24 cellular contexts compared by ENCODE assay signal in the genomic region with DNA sequence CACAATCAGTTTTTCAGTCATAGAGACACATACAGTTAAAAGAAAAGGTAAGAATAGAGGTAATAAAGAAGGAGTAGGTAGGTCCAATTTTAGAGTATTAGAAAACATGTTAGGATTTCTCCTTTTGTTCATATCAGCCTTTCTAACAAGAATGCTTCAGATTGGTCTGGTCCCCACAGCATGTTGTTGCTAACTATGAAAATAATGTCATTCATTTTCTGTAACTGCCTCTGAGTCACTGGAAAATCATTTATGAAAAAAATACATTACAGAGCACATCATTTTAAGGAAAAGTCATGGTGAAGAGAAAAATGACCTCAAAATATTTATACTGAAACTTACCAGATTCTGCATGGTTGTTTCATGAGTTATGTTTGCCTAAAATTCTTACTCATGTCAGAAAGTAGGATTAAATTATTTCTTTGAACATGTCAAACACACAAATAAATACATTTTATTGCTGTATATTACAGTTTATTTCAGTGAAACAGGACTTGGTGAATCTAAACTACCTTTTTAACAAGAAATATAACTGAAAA. TPM values are rescaled to one million over a fixed set of nuclear protein-coding genes. Genes with fewer than 3 reads are reported as not detected.
A peak's percentile ranks its signal among the peaks of the same experiment; 100 is the strongest.
DNase-seq lines count a peak whose midpoint lies in the region; ATAC-seq and TF ChIP-seq lines count a peak whose summit lies in the region.
"Had no signal": no experiment of that assay in that cellular context is flagged by ENCODE, and none has a peak within 500 bp of the region (broad histone marks: within the 10 kb centered on the region; RNA-seq: fewer than 3 reads in every experiment).

No MANE protein-coding gene starts in this region.

- H3K27me3 Mint-ChIP-seq in activated CD8-positive, alpha-beta T cell treated with anti-CD3 and anti-CD28 coated beads for 36 hours = no peaks in the 10 kb centered on the region
- no peaks in the 10 kb centered on the region for H3K27me3 Mint-ChIP-seq in activated CD8-positive, alpha-beta T cell treated with anti-CD3 and anti-CD28 coated beads, Interleukin-2, amount 10 ng/mL, durations not matched to agents 7 days and 5 days (ENCODE audit: low read depth)
- H3K27me3 Mint-ChIP-seq: activated naive CD4-positive, alpha-beta T cell treated with anti-CD3 and anti-CD28 coated beads, Interleukin-2, amount 10 ng/mL, durations not matched to agents 7 days and 5 days; dendritic cell treated with granulocyte-macrophage colony-stimulating factor and Interleukin-4, amounts not matched to agents 40 ng/mL and 50 ng/mL, for 4 days; naive B cell had no signal

- H4K8ac ChIP-seq in IMR-90 (ENCODE audit: low read depth in 2 of 2, low read length in 2 of 2) = no peak overlapping the region

- CTCF ChIA-PET in activated CD8-positive, alpha-beta T cell treated with anti-CD3 and anti-CD28 coated beads for 36 hours (lab: Charles Lee) = no interaction called here
- CTCF ChIA-PET in activated CD8-positive, alpha-beta T cell treated with anti-CD3 and anti-CD28 coated beads, Interleukin-2, amount 10 ng/mL, durations not matched to agents 7 days and 5 days (lab: Charles Lee) = interaction anchor here (1.7 kb wide), 1 partner anchor 72 kb away, joined by 5 read pairs; a partner anchor contains a TSS
- CTCF ChIA-PET in IMR-90 (lab: Yijun Ruan, JAX) = no interaction called here

- no peak overlapping the region for H2AFZ ChIP-seq in IMR-90 (replicated peaks; ENCODE audit: low read length, poor library complexity)

- no peaks in the 10 kb centered on the region for H4K20me1 ChIP-seq in IMR-90 (ENCODE audit: insufficient read depth, low read length)
- H4K20me1 ChIP-seq: BLaER1 had no signal

- no peak overlapping the region for H3K56ac ChIP-seq in IMR-90 (ENCODE audit: extremely low read depth, insufficient read depth, low read length)

- H4K91ac ChIP-seq in IMR-90 (ENCODE audit: insufficient read depth, low read depth, low read length) = no peak overlapping the region

- H3K36me3 Mint-ChIP-seq in activated CD8-positive, alpha-beta T cell treated with anti-CD3 and anti-CD28 coated beads for 36 hours (ENCODE audit: low read depth) = peaks cover 4% of the 10 kb centered on the region
- peaks cover 9% of the 10 kb centered on the region for H3K36me3 Mint-ChIP-seq in activated CD8-positive, alpha-beta T cell treated with anti-CD3 and anti-CD28 coated beads, Interleukin-2, amount 10 ng/mL, durations not matched to agents 7 days and 5 days (ENCODE audit: low read depth)
- H3K36me3 Mint-ChIP-seq: naive B cell had no signal

- H3K18ac ChIP-seq in IMR-90 (ENCODE audit: low read depth, low read length) = no peak overlapping the region

- dilution Hi-C loops in IMR-90 (cut with HindIII; ENCODE audit: low sequenced_read_pairs, unreplicated experiment) = no loop called here

- H3K36me3 ChIP-seq in IMR-90 (ENCODE audit: control insufficient read depth, insufficient read depth, low read length) (no peaks in the 10 kb centered on the region), upper lobe of right lung (no peaks in the 10 kb centered on the region)
- H3K36me3 ChIP-seq: BLaER1, HAP-1 had no signal

- no TSS peak for BruUV-seq in IMR-90 (replicated peaks; lab: Mats Ljungman, UMichigan)

- no peak for TF ChIP-seq CTCF in activated CD8-positive, alpha-beta T cell treated with anti-CD3 and anti-CD28 coated beads for 36 hours (IDR thresholded peaks at IDR 0.05)
- TF ChIP-seq CTCF in IMR-90 (conservative IDR thresholded peaks at IDR 0.05; ENCODE audit: low read depth, low read length) (no peak), choroid plexus epithelial cell (conservative IDR thresholded peaks at IDR 0.05; ENCODE audit: low read depth, low read length) (no peak), retinal pigment epithelial cell (conservative IDR thresholded peaks at IDR 0.05; ENCODE audit: low read depth, low read length) (no peak), upper lobe of right lung (IDR thresholded peaks at IDR 0.05) (no peak)

- no peak overlapping the region for H2BK15ac ChIP-seq in IMR-90 (ENCODE audit: low read depth, low read length)

- no peaks in the 10 kb centered on the region for H3K79me1 ChIP-seq in IMR-90 (ENCODE audit: low read depth in 1 of 2, low read length in 2 of 2)

- H3K4me1 Mint-ChIP-seq in activated CD8-positive, alpha-beta T cell treated with anti-CD3 and anti-CD28 coated beads for 36 hours (ENCODE audit: low read depth) = peaks cover 43% of the 10 kb centered on the region
- peaks cover 42% of the 10 kb centered on the region for H3K4me1 Mint-ChIP-seq in activated CD8-positive, alpha-beta T cell treated with anti-CD3 and anti-CD28 coated beads, Interleukin-2, amount 10 ng/mL, durations not matched to agents 7 days and 5 days (ENCODE audit: low read depth)

- no peak overlapping the region for H3K9ac ChIP-seq in IMR-90 (ENCODE audit: low read depth, low read length)
- H3K9ac ChIP-seq: BLaER1 had no signal

- H3K27ac ChIP-seq in IMR-90 (ENCODE audit: insufficient read depth, low read length) = no peak overlapping the region
- H3K27ac ChIP-seq in upper lobe of right lung = no peak overlapping the region
- H3K27ac ChIP-seq: A549, BLaER1, HL-60, SK-N-MC, skin epidermis had no signal

- H3K4me2 ChIP-seq in IMR-90 (ENCODE audit: low read depth, low read length) = no peak overlapping the region
- H3K4me2 ChIP-seq: A549, BLaER1 had no signal

- H3K4me1 ChIP-seq in IMR-90 (ENCODE audit: control insufficient read depth, insufficient read depth, low read length) (no peaks in the 10 kb centered on the region), upper lobe of right lung (peaks cover 5% of the 10 kb centered on the region)
- H3K4me1 ChIP-seq: A549, HAP-1 had no signal

- H2AK5ac ChIP-seq in IMR-90 (ENCODE audit: low read depth, low read length) = no peak overlapping the region

- no peak overlapping the region for H3K4me3 Mint-ChIP-seq in activated CD8-positive, alpha-beta T cell treated with anti-CD3 and anti-CD28 coated beads for 36 hours
- no peak overlapping the region for H3K4me3 Mint-ChIP-seq in activated CD8-positive, alpha-beta T cell treated with anti-CD3 and anti-CD28 coated beads, Interleukin-2, amount 10 ng/mL, durations not matched to agents 7 days and 5 days
- H3K4me3 Mint-ChIP-seq: activated naive CD4-positive, alpha-beta T cell treated with anti-CD3 and anti-CD28 coated beads, Interleukin-2, amount 10 ng/mL, durations not matched to agents 7 days and 5 days; dendritic cell treated with granulocyte-macrophage colony-stimulating factor and Interleukin-4, amounts not matched to agents 40 ng/mL and 50 ng/mL, for 4 days had no signal

- in situ Hi-C loops in IMR-90 (cut with MboI; ENCODE audit: low sequenced_read_pairs) = no loop called here

- no peak overlapping the region for H3K14ac ChIP-seq in IMR-90 (replicated peaks; ENCODE audit: low read depth, low read length)

- H3K27ac Mint-ChIP-seq in activated CD8-positive, alpha-beta T cell treated with anti-CD3 and anti-CD28 coated beads for 36 hours = peak overlapping the region; percentile 43
- no peak overlapping the region for H3K27ac Mint-ChIP-seq in activated CD8-positive, alpha-beta T cell treated with anti-CD3 and anti-CD28 coated beads, Interleukin-2, amount 10 ng/mL, durations not matched to agents 7 days and 5 days
- H3K27ac Mint-ChIP-seq: activated naive CD4-positive, alpha-beta T cell treated with anti-CD3 and anti-CD28 coated beads, Interleukin-2, amount 10 ng/mL, durations not matched to agents 7 days and 5 days; dendritic cell treated with granulocyte-macrophage colony-stimulating factor and Interleukin-4, amounts not matched to agents 40 ng/mL and 50 ng/mL, for 4 days had no signal

- peaks cover 6% of the 10 kb centered on the region; the same call in 1 of the 2 replicates for H3K9me3 ChIP-seq in IMR-90 (ENCODE audit: control insufficient read depth, insufficient read depth, low read length)
- H3K9me3 ChIP-seq in upper lobe of right lung = no peaks in the 10 kb centered on the region
- H3K9me3 ChIP-seq: A549, HAP-1 had no signal

- no peak for TF ChIP-seq POLR2A in IMR-90 (IDR thresholded peaks at IDR 0.05; ENCODE audit: low read depth, low read length)

- no peaks in the 10 kb centered on the region for H3K9me1 ChIP-seq in IMR-90 (ENCODE audit: insufficient read depth, low read length)

- H2AK9ac ChIP-seq in IMR-90 (replicated peaks; ENCODE audit: low read depth, low read length, poor library complexity) = no peak overlapping the region

- no peak overlapping the region for H4K5ac ChIP-seq in IMR-90 (ENCODE audit: low read depth, low read length)

- H3K4me3 ChIP-seq in IMR-90 (ENCODE audit: insufficient read depth, low read depth, low read length) (no peak overlapping the region), choroid plexus epithelial cell (ENCODE audit: low read depth, low read length) (no peak overlapping the region), retinal pigment epithelial cell (ENCODE audit: low read length) (no peak overlapping the region), upper lobe of right lung (no peak overlapping the region)
- H3K4me3 ChIP-seq: A549, BLaER1, HAP-1, K562, SK-N-MC, skin epidermis had no signal

- H3K4ac ChIP-seq in IMR-90 (ENCODE audit: low read depth, low read length) = no peak overlapping the region

- ATAC-seq in activated CD8-positive, alpha-beta T cell treated with anti-CD3 and anti-CD28 coated beads for 36 hours = peak; percentile 76
- ATAC-seq in activated CD8-positive, alpha-beta T cell treated with anti-CD3 and anti-CD28 coated beads, Interleukin-2, amount 10 ng/mL, durations not matched to agents 7 days and 5 days = no peak
- ATAC-seq in IMR-90 (ENCODE audit: low read depth) (no peak), HG02623 (IDR thresholded peaks at IDR 0.05; ENCODE audit: unreplicated experiment) (no peak), upper lobe of right lung (no peak)
- ATAC-seq: A549, K562 had no signal

- no peak for TF ChIP-seq RAD21 in IMR-90 (IDR thresholded peaks at IDR 0.05; ENCODE audit: low read length)

- no peak overlapping the region for H2BK5ac ChIP-seq in IMR-90 (ENCODE audit: low read depth, low read length, poor library complexity, severe bottlenecking)

- no peak overlapping the region for H2BK120ac ChIP-seq in IMR-90 (ENCODE audit: low read depth, low read length)

- DNase-seq in activated CD8-positive, alpha-beta T cell treated with anti-CD3 and anti-CD28 coated beads for 36 hours = peak; percentile 25
- no peak for DNase-seq in activated CD8-positive, alpha-beta T cell treated with anti-CD3 and anti-CD28 coated beads, Interleukin-2, amount 10 ng/mL, durations not matched to agents 7 days and 5 days
- DNase-seq in IMR-90 (peak; percentile 27), choroid plexus epithelial cell (ENCODE audit: low read depth) (peak; percentile 40), retinal pigment epithelial cell (ENCODE audit: low read depth) (peak; percentile 39), NCI-H446 treated with DMSO at 0.1 percent for 48 hours (lab: John Stamatoyannopoulos, UW) (no peak), upper lobe of right lung (no peak)
- DNase-seq: activated naive CD4-positive, alpha-beta T cell treated with anti-CD3 and anti-CD28 coated beads, Interleukin-2, amount 10 ng/mL, durations not matched to agents 7 days and 5 days; naive B cell; NCI-H1694; NCI-H82; posterior cingulate gyrus; stimulated activated CD4-positive, alpha-beta T cell treated with anti-CD3 and anti-CD28 coated beads, Interleukin-2, amount 100 ng/mL, for 48 hours had no signal

- H2BK20ac ChIP-seq in IMR-90 (ENCODE audit: low read depth, low read length) = no peak overlapping the region

- H3K27me3 ChIP-seq in IMR-90 (ENCODE audit: control insufficient read depth, insufficient read depth, low read length) (no peaks in the 10 kb centered on the region), upper lobe of right lung (no peaks in the 10 kb centered on the region)
- H3K27me3 ChIP-seq: BLaER1 had no signal

- intact Hi-C loops in activated CD8-positive, alpha-beta T cell treated with anti-CD3 and anti-CD28 coated beads for 36 hours (cut with micrococcal nuclease) = no loop called here
- intact Hi-C loops in IMR-90 (cut with micrococcal nuclease) = no loop called here
- intact Hi-C loops in upper lobe of right lung (cut with DNase I) = no loop called here

- POLR2A ChIA-PET in activated CD8-positive, alpha-beta T cell treated with anti-CD3 and anti-CD28 coated beads for 36 hours (lab: Charles Lee) = interaction anchor here (1.5 kb wide), 1 partner anchor 39 kb away, joined by 3 read pairs; no protein-coding TSS in a partner anchor
- POLR2A ChIA-PET in activated CD8-positive, alpha-beta T cell treated with anti-CD3 and anti-CD28 coated beads, Interleukin-2, amount 10 ng/mL, durations not matched to agents 7 days and 5 days (lab: Charles Lee) = interaction anchor here (1.8 kb wide), 1 partner anchor 72 kb away, joined by 5 read pairs; a partner anchor contains a TSS
- POLR2A ChIA-PET in IMR-90 (lab: Charles Lee; ENCODE audit: unreplicated experiment) = no interaction called here

- H3K23ac ChIP-seq in IMR-90 (ENCODE audit: low read depth, low read length) = no peak overlapping the region

- no peaks in the 10 kb centered on the region for H3K9me3 Mint-ChIP-seq in activated CD8-positive, alpha-beta T cell treated with anti-CD3 and anti-CD28 coated beads for 36 hours
- H3K9me3 Mint-ChIP-seq in activated CD8-positive, alpha-beta T cell treated with anti-CD3 and anti-CD28 coated beads, Interleukin-2, amount 10 ng/mL, durations not matched to agents 7 days and 5 days (ENCODE audit: insufficient read depth) = no peaks in the 10 kb centered on the region
- H3K9me3 Mint-ChIP-seq: dendritic cell treated with granulocyte-macrophage colony-stimulating factor and Interleukin-4, amounts not matched to agents 40 ng/mL and 50 ng/mL, for 4 days had no signal

RNA-seq across cellular contexts. Expression of a gene that starts 35.2 kb away (rescaled TPM):
- total RNA-seq in activated CD8-positive, alpha-beta T cell treated with anti-CD3 and anti-CD28 coated beads for 36 hours = 1 to 10 TPM; 1.2 to 1.3 TPM
- total RNA-seq in activated CD8-positive, alpha-beta T cell treated with anti-CD3 and anti-CD28 coated beads, Interleukin-2, amount 10 ng/mL, durations not matched to agents 7 days and 5 days = under 1 TPM; 0.26 TPM
- total RNA-seq in IMR-90 (2012; rRNA removed) (not detected in 2 replicates), upper lobe of right lung (0.55 TPM)
- not detected in 2 replicates for polyA plus RNA-seq in IMR-90 (2012; rRNA removed)
- polyA plus RNA-seq in IMR-90 (2012; cell fraction: cytosol; rRNA removed) = not detected in 2 replicates
- polyA plus RNA-seq in IMR-90 (2012; cell fraction: nucleus; rRNA removed; ENCODE audit: low replicate concordance) = not detected in 2 replicates
- total RNA-seq: endothelial cell of umbilical vein, K562, kidney epithelial cell had no signal
- polyA plus RNA-seq: A549, endothelial cell of umbilical vein, K562 had no signal

Comparison
In these comparisons a context has a peak if more than half of its experiments do, and no peak if none do; other contexts are left out.
1. DNase-seq: peak in activated CD8-positive, alpha-beta T cell treated with anti-CD3 and anti-CD28 coated beads for 36 hours (single experiment), IMR-90 (single experiment), choroid plexus epithelial cell (single experiment) and retinal pigment epithelial cell (single experiment); none in activated CD8-positive, alpha-beta T cell treated with anti-CD3 and anti-CD28 coated beads, Interleukin-2, amount 10 ng/mL, durations not matched to agents 7 days and 5 days (single experiment), NCI-H446 treated with DMSO at 0.1 percent for 48 hours (single experiment) and upper lobe of right lung (single experiment).